ENCODE assay signal across 1 cellular context in the genomic region with DNA sequence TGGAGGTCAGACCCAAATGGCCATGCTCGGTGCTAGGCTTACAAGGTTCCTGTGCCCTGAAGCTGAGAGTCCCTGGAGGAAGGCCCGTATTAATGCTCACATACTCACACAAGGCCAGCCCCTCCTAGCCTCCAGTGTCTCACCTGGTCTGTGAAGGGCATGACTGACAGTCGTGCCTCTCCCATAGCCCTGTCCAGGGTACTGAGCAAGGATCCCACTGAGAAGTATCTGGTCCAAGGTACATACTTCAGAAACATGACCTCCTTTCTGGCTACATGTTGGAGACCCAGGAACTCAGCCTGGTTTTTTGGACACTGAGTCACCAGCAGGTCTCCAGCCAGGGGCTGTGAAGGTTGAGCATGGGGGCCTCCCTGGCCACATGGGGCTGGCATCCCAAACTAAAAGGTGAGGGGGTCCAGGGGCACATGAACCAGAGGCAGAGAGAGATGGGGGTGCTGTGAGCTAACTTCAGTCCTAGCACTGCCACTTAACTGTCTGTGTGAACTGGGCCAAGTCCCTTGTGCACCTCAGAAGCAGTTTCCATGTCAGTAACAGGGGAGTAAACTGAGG.
A peak's percentile ranks its signal among the peaks of the same experiment; 100 is the strongest.
TF ChIP-seq lines count a peak whose summit lies in the region.

No MANE protein-coding gene starts in this region.

TF ChIP-seq in H1, 55 proteins besides CTCF, POLR2A, EP300 and RAD21:
- no peak for TF ChIP-seq CBX8 (IDR thresholded peaks at IDR 0.05; ENCODE audit: borderline replicate concordance, low read depth, low read length)
- no peak for TF ChIP-seq KDM4A (IDR thresholded peaks at IDR 0.05; ENCODE audit: low read depth, low read length, severe bottlenecking)
- TF ChIP-seq TEAD4 (IDR thresholded peaks at IDR 0.05; ENCODE audit: low read depth, low read length) = 0 out of 2 replicates have a peak, but pooled peaks have one; percentile 7
- TF ChIP-seq TCF12 (IDR thresholded peaks at IDR 0.05; ENCODE audit: low read depth, low read length) = no peak
- TF ChIP-seq SIN3A (conservative IDR thresholded peaks at IDR 0.05 in 1 of 2, IDR thresholded peaks at IDR 0.05 in 1 of 2; ENCODE audit: low read depth in 1 of 2, low read length in 2 of 2) = peak; percentile 95 to 96
- TF ChIP-seq HDAC6 (IDR thresholded peaks at IDR 0.05; ENCODE audit: low read depth, low read length) = no peak
- TF ChIP-seq HDAC2 (IDR thresholded peaks at IDR 0.05; ENCODE audit: borderline replicate concordance in 1 of 2, low read depth in 2 of 2, low read length in 2 of 2) = no peak
- no peak for TF ChIP-seq YY1 (IDR thresholded peaks at IDR 0.05; ENCODE audit: low read depth, low read length)
- no peak for TF ChIP-seq SIX5 (IDR thresholded peaks at IDR 0.05; ENCODE audit: low read depth, low read length)
